In the genomic region with DNA sequence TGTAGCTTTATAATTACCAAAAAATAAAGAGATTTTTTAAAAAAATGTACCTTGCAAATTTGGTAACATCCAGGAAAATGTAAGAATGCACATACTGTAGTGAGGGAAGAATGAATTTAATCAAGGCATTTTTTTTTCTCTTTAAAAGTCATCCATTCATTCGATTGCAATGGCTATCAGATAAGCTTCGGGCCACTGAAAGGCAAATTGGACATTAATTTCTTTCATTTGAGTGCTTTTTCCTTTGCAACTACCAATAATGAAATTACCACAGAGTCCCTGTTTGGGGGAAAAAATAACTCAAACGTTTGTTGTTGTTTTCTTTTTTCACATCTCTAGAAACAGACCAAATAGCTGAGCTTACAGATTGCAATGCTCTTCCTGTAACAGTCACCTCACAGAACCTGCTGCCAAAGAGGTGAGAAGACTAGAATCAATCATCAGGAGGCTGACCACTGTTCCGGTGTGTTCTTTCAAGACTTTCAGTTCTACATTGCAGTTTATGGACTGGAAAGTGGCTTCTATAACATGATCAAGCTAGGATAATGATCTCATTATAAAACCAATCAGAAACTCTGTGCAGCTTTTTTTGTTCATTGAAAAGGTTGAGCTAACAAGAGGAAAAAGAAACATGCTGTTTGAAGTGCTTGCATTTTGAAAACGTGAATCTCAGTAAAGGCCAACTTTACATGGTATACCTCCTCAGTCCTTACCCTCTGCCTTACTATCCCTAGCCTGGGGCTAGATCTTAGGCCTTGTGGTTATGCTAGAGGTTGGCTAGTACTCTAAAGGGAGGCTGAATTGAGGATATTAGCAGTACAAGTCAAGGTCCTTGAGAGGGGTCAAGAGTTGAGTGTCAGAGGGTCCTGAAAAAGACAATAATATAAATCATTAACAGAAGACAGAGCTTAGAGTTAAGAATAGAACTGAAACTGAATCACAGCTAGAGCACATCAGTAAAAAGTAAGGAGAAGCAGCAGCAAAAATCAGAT, we compare ENCODE assay signal across 15 cellular contexts.
DNase-seq lines count a peak whose midpoint lies in the region; ATAC-seq and TF ChIP-seq lines count a peak whose summit lies in the region.
"Had no signal": no experiment of that assay in that cellular context is flagged by ENCODE, and none has a peak within 500 bp of the region (broad histone marks: within the 10 kb centered on the region; RNA-seq: fewer than 3 reads in every experiment).

No MANE protein-coding gene starts in this region.

- in situ Hi-C loops in GM13976 (cut with MboI; ENCODE audit: low sequenced_read_pairs, unreplicated experiment) = no loop called here

- H3K36me3 Mint-ChIP-seq in activated T-helper 17 cell treated with anti-CD3 and anti-CD28 coated beads, Interleukin-2, amount 50 U/mL, for 72 hours (ENCODE audit: low read depth) = no peaks in the 10 kb centered on the region
- H3K36me3 Mint-ChIP-seq: WTC11 had no signal

- H3K4me1 Mint-ChIP-seq in activated T-helper 17 cell treated with anti-CD3 and anti-CD28 coated beads, Interleukin-2, amount 50 U/mL, for 72 hours = no peaks in the 10 kb centered on the region
- H3K4me1 Mint-ChIP-seq: WTC11 had no signal

- no peak for TF ChIP-seq CTCF in GM13976 (IDR thresholded peaks at IDR 0.05; ENCODE audit: borderline replicate concordance, control extremely low read depth, extremely low read depth, insufficient read depth, missing control alignments)

- peak; percentile 4 for DNase-seq in GM13976 (ENCODE audit: low spot score)
- no peak for DNase-seq in anterior cingulate cortex (lab: John Stamatoyannopoulos, UW)
- DNase-seq in AG08396 (ENCODE audit: low spot score) = no peak
- no peak for DNase-seq in inferior parietal cortex (ENCODE audit: extremely low spot score)
- DNase-seq: central memory CD4-positive, alpha-beta T cell; DMS53; NCI-H2081 treated with DMSO at 0.1 percent for 48 hours; sigmoid colon; upper lobe of right lung had no signal

- H3K9me3 Mint-ChIP-seq in activated T-helper 17 cell treated with anti-CD3 and anti-CD28 coated beads, Interleukin-2, amount 50 U/mL, for 72 hours = peaks cover 24% of the 10 kb centered on the region

- no peak overlapping the region for H3K4me3 Mint-ChIP-seq in activated T-helper 17 cell treated with anti-CD3 and anti-CD28 coated beads, Interleukin-2, amount 50 U/mL, for 72 hours
- H3K4me3 Mint-ChIP-seq: WTC11 had no signal

- ATAC-seq in GM19452 (IDR thresholded peaks at IDR 0.05; ENCODE audit: unreplicated experiment) = peak; percentile 92
- peak; percentile 81 for ATAC-seq in HG02870 (IDR thresholded peaks at IDR 0.05; ENCODE audit: unreplicated experiment)
- ATAC-seq in HG03521 (IDR thresholded peaks at IDR 0.05; ENCODE audit: unreplicated experiment) = peak; percentile 89
- ATAC-seq in activated T-helper 17 cell treated with anti-CD3 and anti-CD28 coated beads, Interleukin-2, amount 50 U/mL, for 72 hours (replicated peaks) = no peak
- ATAC-seq: esophagus mucosa, upper lobe of right lung, WTC11 had no signal

- H3K27me3 Mint-ChIP-seq in activated T-helper 17 cell treated with anti-CD3 and anti-CD28 coated beads, Interleukin-2, amount 50 U/mL, for 72 hours = no peaks in the 10 kb centered on the region

- H3K27ac Mint-ChIP-seq in activated T-helper 17 cell treated with anti-CD3 and anti-CD28 coated beads, Interleukin-2, amount 50 U/mL, for 72 hours = no peak overlapping the region
- H3K27ac Mint-ChIP-seq: WTC11 had no signal
